In genomic region chr2:228699888-228700287, GRCh38 we compare ENCODE assay signal across 22 cellular contexts.
"Had no signal": no experiment of that assay in that cellular context is flagged by ENCODE, and none has a peak within 500 bp of the region (broad histone marks: within the 10 kb centered on the region; RNA-seq: fewer than 3 reads in every experiment).

No MANE protein-coding gene starts in this region.

- H3K4me2 ChIP-seq: neural progenitor cell had no signal

- H3K4me1 ChIP-seq: body of pancreas, neural progenitor cell, right atrium auricular region, tibial artery, vagina had no signal

- H3K27me3 Mint-ChIP-seq: activated B cell treated with CpG ODN at 0.5 μM for 24 hours; activated CD4-positive, alpha-beta memory T cell treated with anti-CD3 and anti-CD28 coated beads, Interleukin-2, amount 10 ng/mL, durations not matched to agents 7 days and 5 days; activated CD8-positive, alpha-beta memory T cell treated with anti-CD3 and anti-CD28 coated beads, Interleukin-2, amount 10 ng/mL, durations not matched to agents 7 days and 5 days; activated naive CD8-positive, alpha-beta T cell treated with anti-CD3 and anti-CD28 coated beads, Interleukin-2, amount 10 ng/mL, durations not matched to agents 7 days and 5 days; activated T-helper 17 cell treated with anti-CD3 and anti-CD28 coated beads, Interleukin-2, amount 50 U/mL, for 72 hours; naive thymus-derived CD4-positive, alpha-beta T cell had no signal

- H3K27me3 ChIP-seq: body of pancreas, neural progenitor cell, right atrium auricular region, tibial artery, vagina had no signal

- DNase-seq: activated B cell treated with CpG ODN at 0.5 μM for 24 hours; activated CD4-positive, alpha-beta memory T cell treated with anti-CD3 and anti-CD28 coated beads, Interleukin-2, amount 10 ng/mL, durations not matched to agents 7 days and 5 days; activated CD4-positive, alpha-beta T cell treated with anti-CD3 and anti-CD28 coated beads for 4 hours; activated CD8-positive, alpha-beta memory T cell treated with anti-CD3 and anti-CD28 coated beads, Interleukin-2, amount 10 ng/mL, durations not matched to agents 7 days and 5 days; activated naive CD4-positive, alpha-beta T cell treated with Interleukin-2 at 50 U/mL for 16 hours; activated naive CD8-positive, alpha-beta T cell treated with anti-CD3 and anti-CD28 coated beads, Interleukin-2, amount 10 ng/mL, durations not matched to agents 7 days and 5 days; amygdala; body of pancreas; caudate nucleus; foreskin melanocyte; mesendoderm; naive thymus-derived CD4-positive, alpha-beta T cell; stimulated activated naive CD8-positive, alpha-beta T cell treated with anti-CD3 and anti-CD28 coated beads, Interleukin-15, Interleukin-2, amounts not matched to agents 100 U/mL and 50 U/mL, for 24 hours; substantia nigra; tibial artery had no signal

- H3K4me3 ChIP-seq: body of pancreas, neural progenitor cell, right atrium auricular region, tibial artery, vagina had no signal

- H3K9me3 ChIP-seq: body of pancreas, right atrium auricular region, tibial artery, vagina had no signal

- H3K27ac ChIP-seq: body of pancreas, neural progenitor cell, right atrium auricular region, tibial artery, vagina had no signal

- H3K4me3 Mint-ChIP-seq: activated B cell treated with CpG ODN at 0.5 μM for 24 hours; activated CD4-positive, alpha-beta memory T cell treated with anti-CD3 and anti-CD28 coated beads, Interleukin-2, amount 10 ng/mL, durations not matched to agents 7 days and 5 days; activated CD8-positive, alpha-beta memory T cell treated with anti-CD3 and anti-CD28 coated beads, Interleukin-2, amount 10 ng/mL, durations not matched to agents 7 days and 5 days; activated naive CD8-positive, alpha-beta T cell treated with anti-CD3 and anti-CD28 coated beads, Interleukin-2, amount 10 ng/mL, durations not matched to agents 7 days and 5 days; activated T-helper 17 cell treated with anti-CD3 and anti-CD28 coated beads, Interleukin-2, amount 50 U/mL, for 72 hours; naive thymus-derived CD4-positive, alpha-beta T cell; neural progenitor cell; T-helper 2 cell treated with Interferon-gamma antibody and Interleukin-4, amounts not matched to agents 5 μg/mL and 100 μg/mL, for 36 hours had no signal

- H3K4me1 Mint-ChIP-seq: activated B cell treated with CpG ODN at 0.5 μM for 24 hours; activated CD4-positive, alpha-beta memory T cell treated with anti-CD3 and anti-CD28 coated beads, Interleukin-2, amount 10 ng/mL, durations not matched to agents 7 days and 5 days; activated CD8-positive, alpha-beta memory T cell treated with anti-CD3 and anti-CD28 coated beads, Interleukin-2, amount 10 ng/mL, durations not matched to agents 7 days and 5 days; activated naive CD8-positive, alpha-beta T cell treated with anti-CD3 and anti-CD28 coated beads, Interleukin-2, amount 10 ng/mL, durations not matched to agents 7 days and 5 days; activated T-helper 17 cell treated with anti-CD3 and anti-CD28 coated beads, Interleukin-2, amount 50 U/mL, for 72 hours; naive thymus-derived CD4-positive, alpha-beta T cell had no signal

- H3K36me3 ChIP-seq: neural progenitor cell, right atrium auricular region, tibial artery, vagina had no signal

- H2AFZ ChIP-seq: neural progenitor cell had no signal

- H3K9me3 Mint-ChIP-seq: activated B cell treated with CpG ODN at 0.5 μM for 24 hours; activated T-helper 17 cell treated with anti-CD3 and anti-CD28 coated beads, Interleukin-2, amount 50 U/mL, for 72 hours; neural progenitor cell had no signal

- ATAC-seq: activated CD8-positive, alpha-beta memory T cell treated with anti-CD3 and anti-CD28 coated beads, Interleukin-2, amount 10 ng/mL, durations not matched to agents 7 days and 5 days; activated T-helper 17 cell treated with anti-CD3 and anti-CD28 coated beads, Interleukin-2, amount 50 U/mL, for 72 hours; body of pancreas; naive thymus-derived CD4-positive, alpha-beta T cell; stimulated activated naive CD8-positive, alpha-beta T cell treated with anti-CD3 and anti-CD28 coated beads, Interleukin-15, Interleukin-2, amounts not matched to agents 100 U/mL and 50 U/mL, for 24 hours had no signal

- H3K36me3 Mint-ChIP-seq: activated CD8-positive, alpha-beta memory T cell treated with anti-CD3 and anti-CD28 coated beads, Interleukin-2, amount 10 ng/mL, durations not matched to agents 7 days and 5 days; activated naive CD8-positive, alpha-beta T cell treated with anti-CD3 and anti-CD28 coated beads, Interleukin-2, amount 10 ng/mL, durations not matched to agents 7 days and 5 days; naive thymus-derived CD4-positive, alpha-beta T cell; neural progenitor cell had no signal

- FAIRE-seq: TTC549 had no signal

- H3K9ac ChIP-seq: neural progenitor cell had no signal

- H3K27ac Mint-ChIP-seq: activated B cell treated with CpG ODN at 0.5 μM for 24 hours; activated CD4-positive, alpha-beta memory T cell treated with anti-CD3 and anti-CD28 coated beads, Interleukin-2, amount 10 ng/mL, durations not matched to agents 7 days and 5 days; activated CD8-positive, alpha-beta memory T cell treated with anti-CD3 and anti-CD28 coated beads, Interleukin-2, amount 10 ng/mL, durations not matched to agents 7 days and 5 days; activated naive CD8-positive, alpha-beta T cell treated with anti-CD3 and anti-CD28 coated beads, Interleukin-2, amount 10 ng/mL, durations not matched to agents 7 days and 5 days; activated T-helper 17 cell treated with anti-CD3 and anti-CD28 coated beads, Interleukin-2, amount 50 U/mL, for 72 hours; naive thymus-derived CD4-positive, alpha-beta T cell; neural progenitor cell; progenitor cell of endocrine pancreas; T-helper 2 cell treated with Interferon-gamma antibody and Interleukin-4, amounts not matched to agents 5 μg/mL and 100 μg/mL, for 36 hours had no signal
